In the genomic region with DNA sequence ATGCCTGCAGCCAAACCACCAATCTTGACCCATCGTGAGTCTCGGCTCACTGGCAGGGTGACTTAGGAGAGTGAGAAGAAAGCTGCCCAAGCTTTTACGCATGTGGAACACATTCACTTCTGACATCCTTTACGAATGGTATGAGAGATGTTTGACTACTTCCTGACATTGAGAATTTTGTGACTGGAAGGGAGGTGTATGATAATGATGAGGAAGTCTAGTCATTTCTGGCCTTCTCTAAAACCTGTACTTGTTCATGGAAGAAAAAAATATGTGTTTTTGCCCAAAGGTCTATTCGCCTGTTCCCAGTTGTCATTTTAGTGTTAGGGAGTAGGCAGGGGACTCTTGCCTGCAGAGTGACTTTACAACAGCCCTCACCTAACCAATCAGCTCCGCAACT, we compare ENCODE assay signal across 13 cellular contexts.
DNase-seq lines count a peak whose midpoint lies in the region; ATAC-seq and TF ChIP-seq lines count a peak whose summit lies in the region.
"Had no signal": no experiment of that assay in that cellular context is flagged by ENCODE, and none has a peak within 500 bp of the region (broad histone marks: within the 10 kb centered on the region; RNA-seq: fewer than 3 reads in every experiment).

No MANE protein-coding gene starts in this region.

- no peaks in the 10 kb centered on the region for H3K27me3 Mint-ChIP-seq in mesothelial cell of epicardium (ENCODE audit: low read depth)
- H3K27me3 Mint-ChIP-seq: activated CD4-positive, alpha-beta T cell treated with anti-CD3 and anti-CD28 coated beads, Interleukin-2, amount 10 ng/mL, durations not matched to agents 7 days and 5 days had no signal

- no peaks in the 10 kb centered on the region for H3K27me3 ChIP-seq in foreskin keratinocyte
- H3K27me3 ChIP-seq: body of pancreas, right atrium auricular region had no signal

- H3K4me3 Mint-ChIP-seq in mesothelial cell of epicardium: no peak overlapping the region
- H3K4me3 Mint-ChIP-seq: activated CD4-positive, alpha-beta T cell treated with anti-CD3 and anti-CD28 coated beads, Interleukin-2, amount 10 ng/mL, durations not matched to agents 7 days and 5 days had no signal

- TF ChIP-seq CTCF in mesothelial cell of epicardium (IDR thresholded peaks at IDR 0.05; ENCODE audit: unreplicated experiment) (no peak), foreskin keratinocyte (conservative IDR thresholded peaks at IDR 0.05) (no peak)

- H3K27ac ChIP-seq in foreskin keratinocyte: no peak overlapping the region
- H3K27ac ChIP-seq: body of pancreas, right atrium auricular region had no signal

- no peaks in the 10 kb centered on the region for H3K36me3 Mint-ChIP-seq in mesothelial cell of epicardium

- H3K27ac Mint-ChIP-seq in mesothelial cell of epicardium: peak overlapping the region; percentile 57
- H3K27ac Mint-ChIP-seq: activated CD4-positive, alpha-beta T cell treated with anti-CD3 and anti-CD28 coated beads, Interleukin-2, amount 10 ng/mL, durations not matched to agents 7 days and 5 days had no signal

- DNase-seq in mesothelial cell of epicardium (ENCODE audit: low spot score in 2 of 2, unreplicated experiment in 2 of 2): no peak
- no peak for DNase-seq in foreskin keratinocyte
- DNase-seq in DMS 273 (lab: John Stamatoyannopoulos, UW; ENCODE audit: unreplicated experiment): no peak
- DNase-seq: activated CD4-positive, alpha-beta T cell treated with anti-CD3 and anti-CD28 coated beads, Interleukin-2, amount 10 ng/mL, durations not matched to agents 7 days and 5 days; body of pancreas; EL; left cardiac atrium had no signal

- ATAC-seq in GM18868 (IDR thresholded peaks at IDR 0.05; ENCODE audit: unreplicated experiment) (peak; percentile 89), GM21423 (IDR thresholded peaks at IDR 0.05; ENCODE audit: unreplicated experiment) (peak; percentile 81), HG03108 (IDR thresholded peaks at IDR 0.05; ENCODE audit: unreplicated experiment) (peak; percentile 80), foreskin keratinocyte (no peak), HG02970 (IDR thresholded peaks at IDR 0.05; ENCODE audit: low FRiP score, unreplicated experiment) (no peak)
- ATAC-seq: body of pancreas, left cardiac atrium, Panc1 had no signal

- peaks cover 55% of the 10 kb centered on the region for H3K4me1 Mint-ChIP-seq in mesothelial cell of epicardium

- H3K4me1 ChIP-seq in foreskin keratinocyte: no peaks in the 10 kb centered on the region
- H3K4me1 ChIP-seq: body of pancreas, right atrium auricular region had no signal

- no peaks in the 10 kb centered on the region for H3K9me3 Mint-ChIP-seq in mesothelial cell of epicardium
- H3K9me3 Mint-ChIP-seq: activated CD4-positive, alpha-beta T cell treated with anti-CD3 and anti-CD28 coated beads, Interleukin-2, amount 10 ng/mL, durations not matched to agents 7 days and 5 days had no signal

Comparison
In these comparisons a context has a peak if more than half of its experiments do, and no peak if none do; other contexts are left out.
1. ATAC-seq: peak in GM18868 (single experiment), GM21423 (single experiment) and HG03108 (single experiment); none in foreskin keratinocyte (single experiment) and HG02970 (single experiment).